Comparison of ENCODE assay signal across 1 cellular context in the genomic region with DNA sequence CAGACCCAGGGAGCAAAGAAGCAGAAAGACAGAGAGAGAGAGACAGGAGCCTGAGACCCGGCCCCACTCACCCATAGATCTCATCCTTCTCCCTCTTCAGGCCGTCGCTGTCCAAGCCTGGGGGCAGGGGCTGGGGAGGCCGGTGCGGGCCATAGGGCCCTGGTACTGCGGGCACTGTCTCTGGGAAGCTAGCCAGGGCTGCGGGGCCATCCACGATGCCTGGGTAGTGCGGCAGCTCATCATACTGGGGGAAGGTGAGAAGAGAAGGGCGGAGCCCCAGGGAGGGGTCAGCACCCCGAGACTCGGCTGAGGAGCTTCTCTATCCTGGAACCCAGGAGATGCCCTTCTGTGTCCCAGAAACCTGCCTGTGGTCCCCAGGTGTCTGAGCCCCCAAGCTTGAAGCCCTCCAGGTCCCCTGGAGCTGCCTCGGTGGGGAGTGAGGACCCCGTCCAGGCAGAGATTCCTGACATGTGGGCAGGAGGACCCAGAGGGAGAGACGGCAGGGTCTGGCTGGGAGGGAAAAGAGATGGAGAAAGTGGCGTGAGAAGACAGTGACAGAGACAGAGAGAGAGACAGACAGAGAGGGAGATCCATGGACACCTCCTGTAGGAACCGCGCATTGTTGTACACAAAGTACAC.
TF ChIP-seq lines count a peak whose summit lies in the region.

No MANE protein-coding gene starts in this region.

TF ChIP-seq in HEK293, 187 proteins besides CTCF, POLR2A, EP300 and RAD21:
- TF ChIP-seq GLIS2 (tag by site-specific recombination; IDR thresholded peaks at IDR 0.05) (0 out of 2 replicates have a peak, but pooled peaks have one; percentile 21), RBAK (tag by site-specific recombination; IDR thresholded peaks at IDR 0.05) (no peak), ZNF76 (tag by site-specific recombination; IDR thresholded peaks at IDR 0.05; ENCODE audit: borderline replicate concordance, low read depth) (no peak), SCRT1 (tag by site-specific recombination; IDR thresholded peaks at IDR 0.05; ENCODE audit: borderline replicate concordance) (no peak), ZNF433 (tag by site-specific recombination; IDR thresholded peaks at IDR 0.05; ENCODE audit: low read depth) (no peak), KLF1 (tag by site-specific recombination; IDR thresholded peaks at IDR 0.05) (no peak), ZSCAN30 (tag by site-specific recombination; IDR thresholded peaks at IDR 0.05) (no peak), ZNF473 (tag by site-specific recombination; IDR thresholded peaks at IDR 0.05) (no peak), ZNF624 (tag by site-specific recombination; IDR thresholded peaks at IDR 0.05) (no peak), ZNF341 (tag by site-specific recombination; IDR thresholded peaks at IDR 0.05; ENCODE audit: low read depth) (no peak), ZNF335 (tag by site-specific recombination; conservative IDR thresholded peaks at IDR 0.05) (peak; percentile 50; the same call in 1 of the 2 replicates), ZNF596 (tag by site-specific recombination; IDR thresholded peaks at IDR 0.05) (no peak), ZBTB17 (tag by site-specific recombination; IDR thresholded peaks at IDR 0.05) (no peak), REPIN1 (tag by site-specific recombination; IDR thresholded peaks at IDR 0.05; ENCODE audit: low read depth) (no peak), ZFP69B (tag by site-specific recombination; IDR thresholded peaks at IDR 0.05) (no peak), ZNF571 (tag by site-specific recombination; IDR thresholded peaks at IDR 0.05) (no peak), PRDM1 (tag by site-specific recombination; IDR thresholded peaks at IDR 0.05) (peak; percentile 74)
- TF ChIP-seq, protein P1, sequence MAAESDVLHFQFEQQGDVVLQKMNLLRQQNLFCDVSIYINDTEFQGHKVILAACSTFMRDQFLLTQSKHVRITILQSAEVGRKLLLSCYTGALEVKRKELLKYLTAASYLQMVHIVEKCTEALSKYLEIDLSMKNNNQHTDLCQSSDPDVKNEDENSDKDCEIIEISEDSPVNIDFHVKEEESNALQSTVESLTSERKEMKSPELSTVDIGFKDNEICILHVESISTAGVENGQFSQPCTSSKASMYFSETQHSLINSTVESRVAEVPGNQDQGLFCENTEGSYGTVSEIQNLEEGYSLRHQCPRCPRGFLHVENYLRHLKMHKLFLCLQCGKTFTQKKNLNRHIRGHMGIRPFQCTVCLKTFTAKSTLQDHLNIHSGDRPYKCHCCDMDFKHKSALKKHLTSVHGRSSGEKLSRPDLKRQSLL (tag by site-specific recombination; IDR thresholded peaks at IDR 0.05): no peak
- TF ChIP-seq, protein P2, sequence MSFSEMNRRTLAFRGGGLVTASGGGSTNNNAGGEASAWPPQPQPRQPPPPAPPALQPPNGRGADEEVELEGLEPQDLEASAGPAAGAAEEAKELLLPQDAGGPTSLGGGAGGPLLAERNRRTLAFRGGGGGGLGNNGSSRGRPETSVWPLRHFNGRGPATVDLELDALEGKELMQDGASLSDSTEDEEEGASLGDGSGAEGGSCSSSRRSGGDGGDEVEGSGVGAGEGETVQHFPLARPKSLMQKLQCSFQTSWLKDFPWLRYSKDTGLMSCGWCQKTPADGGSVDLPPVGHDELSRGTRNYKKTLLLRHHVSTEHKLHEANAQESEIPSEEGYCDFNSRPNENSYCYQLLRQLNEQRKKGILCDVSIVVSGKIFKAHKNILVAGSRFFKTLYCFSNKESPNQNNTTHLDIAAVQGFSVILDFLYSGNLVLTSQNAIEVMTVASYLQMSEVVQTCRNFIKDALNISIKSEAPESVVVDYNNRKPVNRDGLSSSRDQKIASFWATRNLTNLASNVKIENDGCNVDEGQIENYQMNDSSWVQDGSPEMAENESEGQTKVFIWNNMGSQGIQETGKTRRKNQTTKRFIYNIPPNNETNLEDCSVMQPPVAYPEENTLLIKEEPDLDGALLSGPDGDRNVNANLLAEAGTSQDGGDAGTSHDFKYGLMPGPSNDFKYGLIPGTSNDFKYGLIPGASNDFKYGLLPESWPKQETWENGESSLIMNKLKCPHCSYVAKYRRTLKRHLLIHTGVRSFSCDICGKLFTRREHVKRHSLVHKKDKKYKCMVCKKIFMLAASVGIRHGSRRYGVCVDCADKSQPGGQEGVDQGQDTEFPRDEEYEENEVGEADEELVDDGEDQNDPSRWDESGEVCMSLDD (tag by site-specific recombination; IDR thresholded peaks at IDR 0.05): no peak
- TF ChIP-seq, protein P3, sequence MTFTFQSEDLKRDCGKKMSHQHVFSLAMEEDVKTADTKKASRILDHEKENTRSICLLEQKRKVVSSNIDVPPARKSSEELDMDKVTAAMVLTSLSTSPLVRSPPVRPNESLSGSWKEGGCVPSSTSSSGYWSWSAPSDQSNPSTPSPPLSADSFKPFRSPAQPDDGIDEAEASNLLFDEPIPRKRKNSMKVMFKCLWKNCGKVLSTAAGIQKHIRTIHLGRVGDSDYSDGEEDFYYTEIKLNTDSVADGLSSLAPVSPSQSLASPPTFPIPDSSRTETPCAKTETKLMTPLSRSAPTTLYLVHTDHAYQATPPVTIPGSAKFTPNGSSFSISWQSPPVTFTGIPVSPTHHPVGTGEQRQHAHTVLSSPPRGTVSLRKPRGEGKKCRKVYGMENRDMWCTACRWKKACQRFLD (tag by site-specific recombination; IDR thresholded peaks at IDR 0.05): no peak
- TF ChIP-seq, protein P4, sequence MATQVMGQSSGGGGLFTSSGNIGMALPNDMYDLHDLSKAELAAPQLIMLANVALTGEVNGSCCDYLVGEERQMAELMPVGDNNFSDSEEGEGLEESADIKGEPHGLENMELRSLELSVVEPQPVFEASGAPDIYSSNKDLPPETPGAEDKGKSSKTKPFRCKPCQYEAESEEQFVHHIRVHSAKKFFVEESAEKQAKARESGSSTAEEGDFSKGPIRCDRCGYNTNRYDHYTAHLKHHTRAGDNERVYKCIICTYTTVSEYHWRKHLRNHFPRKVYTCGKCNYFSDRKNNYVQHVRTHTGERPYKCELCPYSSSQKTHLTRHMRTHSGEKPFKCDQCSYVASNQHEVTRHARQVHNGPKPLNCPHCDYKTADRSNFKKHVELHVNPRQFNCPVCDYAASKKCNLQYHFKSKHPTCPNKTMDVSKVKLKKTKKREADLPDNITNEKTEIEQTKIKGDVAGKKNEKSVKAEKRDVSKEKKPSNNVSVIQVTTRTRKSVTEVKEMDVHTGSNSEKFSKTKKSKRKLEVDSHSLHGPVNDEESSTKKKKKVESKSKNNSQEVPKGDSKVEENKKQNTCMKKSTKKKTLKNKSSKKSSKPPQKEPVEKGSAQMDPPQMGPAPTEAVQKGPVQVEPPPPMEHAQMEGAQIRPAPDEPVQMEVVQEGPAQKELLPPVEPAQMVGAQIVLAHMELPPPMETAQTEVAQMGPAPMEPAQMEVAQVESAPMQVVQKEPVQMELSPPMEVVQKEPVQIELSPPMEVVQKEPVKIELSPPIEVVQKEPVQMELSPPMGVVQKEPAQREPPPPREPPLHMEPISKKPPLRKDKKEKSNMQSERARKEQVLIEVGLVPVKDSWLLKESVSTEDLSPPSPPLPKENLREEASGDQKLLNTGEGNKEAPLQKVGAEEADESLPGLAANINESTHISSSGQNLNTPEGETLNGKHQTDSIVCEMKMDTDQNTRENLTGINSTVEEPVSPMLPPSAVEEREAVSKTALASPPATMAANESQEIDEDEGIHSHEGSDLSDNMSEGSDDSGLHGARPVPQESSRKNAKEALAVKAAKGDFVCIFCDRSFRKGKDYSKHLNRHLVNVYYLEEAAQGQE (tag by site-specific recombination; IDR thresholded peaks at IDR 0.05): peak; percentile 60
